Comparison of ENCODE assay signal across 9 cellular contexts in genomic region chr17:75927286-75927922, GRCh38. TPM values are rescaled to one million over a fixed set of nuclear protein-coding genes. Genes with fewer than 3 reads are reported as not detected.
DNase-seq lines count a peak whose midpoint lies in the region; ATAC-seq, FAIRE-seq and TF ChIP-seq lines count a peak whose summit lies in the region.
"Had no signal": no experiment of that assay in that cellular context is flagged by ENCODE, and none has a peak within 500 bp of the region (broad histone marks: within the 10 kb centered on the region; RNA-seq: fewer than 3 reads in every experiment).

No MANE protein-coding gene starts in this region.

- intact Hi-C loops in pancreas (cut with DNase I) = no loop called here

- H3K36me3 ChIP-seq in pancreas = no peaks in the 10 kb centered on the region

- 65 to 71% methylated on average over 6 of the region's 6 CpGs for WGBS in pancreas, 2 donors

- DNase-seq in NCI-H1105 (lab: John Stamatoyannopoulos, UW) (peak; percentile 4), NCI-H1105 treated with DMSO at 0.1 percent for 48 hours (lab: John Stamatoyannopoulos, UW) (no peak), Kasumi-1 (lab: John Stamatoyannopoulos, UW) (peak; percentile 28 to 45), endothelial cell (ENCODE audit: low spot score) (peak; percentile 52), pancreas (peak in 1 of 6 donors; percentile 22), NCI-H510A (lab: John Stamatoyannopoulos, UW) (no peak)
- DNase-seq in activated CD4-positive, alpha-beta T cell treated with anti-CD3 and anti-CD28 coated beads, Interleukin-2, amount 50 U/mL, for 1 hour = no peak

- H3K27ac ChIP-seq in pancreas = no peak overlapping the region
- H3K27ac ChIP-seq: C4-2B had no signal

- no peaks in the 10 kb centered on the region for H3K27me3 ChIP-seq in pancreas

- no peak overlapping the region for H3K4me3 Mint-ChIP-seq in endothelial cell (ENCODE audit: unreplicated experiment)

- H3K27me3 Mint-ChIP-seq in endothelial cell (ENCODE audit: unreplicated experiment) = peaks cover 3% of the 10 kb centered on the region

- ATAC-seq in pancreas (peak in 3 of 4 donors; percentile 57 to 74 (median 57)), HG02970 (IDR thresholded peaks at IDR 0.05; ENCODE audit: low FRiP score, unreplicated experiment) (no peak)

- H3K4me1 Mint-ChIP-seq in endothelial cell (ENCODE audit: unreplicated experiment) = no peaks in the 10 kb centered on the region

- H3K9me3 ChIP-seq in pancreas = no peaks in the 10 kb centered on the region

- H3K36me3 Mint-ChIP-seq in endothelial cell (ENCODE audit: low read depth, unreplicated experiment) = peaks cover 5% of the 10 kb centered on the region

- peak; percentile 62 for TF ChIP-seq CTCF in endothelial cell (IDR thresholded peaks at IDR 0.05; ENCODE audit: unreplicated experiment)
- TF ChIP-seq CTCF in pancreas (IDR thresholded peaks at IDR 0.05) = peak in 1 of 4 donors; percentile 12

- no peak for FAIRE-seq in pancreas (lab: Jason Lieb, UNC)

- no peaks in the 10 kb centered on the region for H3K9me3 Mint-ChIP-seq in endothelial cell (ENCODE audit: unreplicated experiment)

- H3K27ac Mint-ChIP-seq in endothelial cell (ENCODE audit: unreplicated experiment) = no peak overlapping the region

- no peaks in the 10 kb centered on the region for H3K4me1 ChIP-seq in pancreas

- no peak overlapping the region for H3K4me3 ChIP-seq in pancreas

RNA-seq across cellular contexts. Expression of gene FBF1, which starts 13.4 kb away (rescaled TPM):
- 7.8 TPM for total RNA-seq in endothelial cell (ENCODE audit: unreplicated experiment)
- total RNA-seq in pancreas = 10 to 100 TPM in 1 of 6 donors, 1 to 10 TPM in 5; 2.4 to 10.1 (median 3.9) TPM
- 10 to 100 TPM in 1 of 2 donors, 1 to 10 TPM in 1; 7.7 to 24.8 TPM for polyA plus RNA-seq in pancreas

RNA-seq across cellular contexts. Expression of gene MRPL38, which starts 22.7 kb away (rescaled TPM):
- 78.2 TPM for total RNA-seq in endothelial cell (ENCODE audit: unreplicated experiment)
- total RNA-seq in pancreas = 10 to 100 TPM; 40.6 to 59.9 (median 45.9) TPM
- polyA plus RNA-seq in pancreas = 10 to 100 TPM; 95.3 to 95.8 TPM

RNA-seq across cellular contexts. Expression of gene TRIM65, which starts 30.7 kb away (rescaled TPM):
- total RNA-seq in endothelial cell (ENCODE audit: unreplicated experiment) (14.1 TPM), pancreas (10 to 100 TPM in 3 of 6 donors, 1 to 10 TPM in 3; 8.2 to 13.1 (median 10.3) TPM)
- 10 to 100 TPM in 1 of 2 donors, 1 to 10 TPM in 1; 9.8 to 12.5 TPM for polyA plus RNA-seq in pancreas

RNA-seq across cellular contexts. Expression of gene TRIM47, which starts 49.0 kb away (rescaled TPM):
- 4.4 TPM for total RNA-seq in endothelial cell (ENCODE audit: unreplicated experiment)
- total RNA-seq in pancreas = 10 to 100 TPM in 4 of 6 donors, 1 to 10 TPM in 2; 4.2 to 58.2 (median 17.6) TPM
- 10 to 100 TPM; 34.1 to 35.9 TPM for polyA plus RNA-seq in pancreas

RNA-seq across cellular contexts. Expression of gene ACOX1, which starts 51.6 kb away (rescaled TPM):
- total RNA-seq in endothelial cell (ENCODE audit: unreplicated experiment) (36.1 TPM), pancreas (10 to 100 TPM; 50.4 to 74.2 (median 59.4) TPM)
- polyA plus RNA-seq in pancreas = 10 to 100 TPM; 16.3 to 25.4 TPM

Comparison
In these comparisons a context has a peak if more than half of its experiments do, and no peak if none do; other contexts are left out.
1. DNase-seq: peak in NCI-H1105 (single experiment), Kasumi-1 (2 of 2) and endothelial cell (single experiment); none in NCI-H1105 treated with DMSO at 0.1 percent for 48 hours (single experiment), activated CD4-positive, alpha-beta T cell treated with anti-CD3 and anti-CD28 coated beads, Interleukin-2, amount 50 U/mL, for 1 hour (single experiment) and NCI-H510A (single experiment).